In the genomic region with DNA sequence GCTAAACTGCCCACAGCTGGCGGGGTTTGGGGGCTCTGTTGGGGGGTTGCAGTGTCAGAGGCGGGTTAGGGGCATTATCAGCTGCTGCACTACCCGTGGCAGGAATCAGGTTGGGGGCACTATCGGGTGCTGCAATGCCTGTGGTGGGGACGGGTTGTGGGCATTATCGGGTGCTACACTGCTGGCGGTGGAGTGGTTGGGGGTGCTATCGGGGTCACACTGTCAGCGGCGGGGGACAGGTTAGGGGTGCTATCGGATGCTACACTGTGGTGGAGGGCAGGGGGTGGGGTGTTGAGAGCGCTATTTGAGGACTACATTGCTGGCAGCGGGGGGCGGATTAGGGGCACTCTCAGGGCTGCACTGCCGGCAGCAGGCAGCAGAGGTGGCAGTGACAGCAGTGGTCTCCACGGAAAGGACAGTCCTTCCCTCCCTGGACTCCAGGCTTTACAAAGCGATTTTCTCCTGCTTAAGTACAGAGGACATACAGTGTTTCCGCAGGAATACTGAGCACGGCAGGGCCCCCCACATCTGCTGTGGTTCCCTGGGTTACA, we compare ENCODE assay signal across 29 cellular contexts.
"Had no signal": no experiment of that assay in that cellular context is flagged by ENCODE, and none has a peak within 500 bp of the region (broad histone marks: within the 10 kb centered on the region; RNA-seq: fewer than 3 reads in every experiment).

No MANE protein-coding gene starts in this region.

- H3K4me3 Mint-ChIP-seq: activated B cell treated with CpG ODN at 0.5 μM for 24 hours; activated CD4-positive, alpha-beta memory T cell treated with anti-CD3 and anti-CD28 coated beads for 36 hours; activated CD8-positive, alpha-beta memory T cell treated with anti-CD3 and anti-CD28 coated beads, Interleukin-2, amount 10 ng/mL, durations not matched to agents 7 days and 5 days; activated naive CD8-positive, alpha-beta T cell treated with anti-CD3 and anti-CD28 coated beads for 36 hours; activated T-cell treated with anti-CD3 and anti-CD28 coated beads, Interleukin-2, amount 50 U/mL, for 72 hours; activated T-helper 17 cell treated with anti-CD3 and anti-CD28 coated beads, Interleukin-2, amount 50 U/mL, for 72 hours; central memory CD8-positive, alpha-beta T cell had no signal

- H3K4me3 ChIP-seq: ascending aorta, cardiac muscle cell had no signal

- H3K27me3 ChIP-seq: ascending aorta had no signal

- H3K36me3 Mint-ChIP-seq: activated CD4-positive, alpha-beta memory T cell treated with anti-CD3 and anti-CD28 coated beads for 36 hours; activated CD8-positive, alpha-beta memory T cell treated with anti-CD3 and anti-CD28 coated beads, Interleukin-2, amount 10 ng/mL, durations not matched to agents 7 days and 5 days; activated naive CD8-positive, alpha-beta T cell treated with anti-CD3 and anti-CD28 coated beads for 36 hours had no signal

- H3K27ac ChIP-seq: ascending aorta, cardiac muscle cell, VCaP had no signal

- ATAC-seq: activated CD8-positive, alpha-beta memory T cell treated with anti-CD3 and anti-CD28 coated beads, Interleukin-2, amount 10 ng/mL, durations not matched to agents 7 days and 5 days; activated T-cell treated with anti-CD3 and anti-CD28 coated beads, Interleukin-2, amount 50 U/mL, for 72 hours; activated T-helper 17 cell treated with anti-CD3 and anti-CD28 coated beads, Interleukin-2, amount 50 U/mL, for 72 hours had no signal

- DNase-seq: activated B cell treated with CpG ODN at 0.5 μM for 24 hours; activated CD4-positive, alpha-beta memory T cell treated with anti-CD3 and anti-CD28 coated beads for 36 hours; activated CD4-positive, alpha-beta T cell treated with anti-CD3 and anti-CD28 coated beads for 4 hours; activated CD4-positive, alpha-beta T cell treated with anti-CD3 and anti-CD28 coated beads, Interleukin-2, amount 50 U/mL, for 1 hour; activated CD4-positive, CD25-positive, alpha-beta regulatory T cell treated with anti-CD3 and anti-CD28 coated beads, Interleukin-2, amount 50 U/mL, for 72 hours; activated CD8-positive, alpha-beta memory T cell treated with anti-CD3 and anti-CD28 coated beads, Interleukin-2, amount 10 ng/mL, durations not matched to agents 7 days and 5 days; activated effector memory CD4-positive, alpha-beta T cell treated with anti-CD3 and anti-CD28 coated beads, Interleukin-2, amount 50 U/mL, for 16 hours; activated naive CD4-positive, alpha-beta T cell; activated naive CD4-positive, alpha-beta T cell treated with anti-CD3 and anti-CD28 coated beads, Interleukin-2, amount 50 U/mL, for 16 hours; activated naive CD8-positive, alpha-beta T cell treated with anti-CD3 and anti-CD28 coated beads for 36 hours; activated T-cell treated with anti-CD3 and anti-CD28 coated beads, Interleukin-2, amount 50 U/mL, for 1 hour; activated T-cell treated with anti-CD3 and anti-CD28 coated beads, Interleukin-2, amount 50 U/mL, for 72 hours; amygdala; NCI-H1105; NCI-H1417 treated with DMSO at 0.1 percent for 48 hours; NCI-H1694; NCI-H1930; NCI-H345; NCI-H524 treated with DMSO at 0.1 percent for 48 hours; Right ventricle myocardium superior; SW 1271; T-helper 1 cell; T-helper 2 cell; T-helper 9 cell had no signal

- H3K36me3 ChIP-seq: ascending aorta, cardiac muscle cell had no signal

- H3K9me3 Mint-ChIP-seq: activated B cell treated with CpG ODN at 0.5 μM for 24 hours; activated CD4-positive, alpha-beta memory T cell treated with anti-CD3 and anti-CD28 coated beads for 36 hours; activated naive CD8-positive, alpha-beta T cell treated with anti-CD3 and anti-CD28 coated beads for 36 hours; activated T-cell treated with anti-CD3 and anti-CD28 coated beads, Interleukin-2, amount 50 U/mL, for 72 hours; activated T-helper 17 cell treated with anti-CD3 and anti-CD28 coated beads, Interleukin-2, amount 50 U/mL, for 72 hours; central memory CD8-positive, alpha-beta T cell had no signal

- H3K9me3 ChIP-seq: ascending aorta had no signal

- H3K27ac Mint-ChIP-seq: activated B cell treated with CpG ODN at 0.5 μM for 24 hours; activated CD4-positive, alpha-beta memory T cell treated with anti-CD3 and anti-CD28 coated beads for 36 hours; activated CD8-positive, alpha-beta memory T cell treated with anti-CD3 and anti-CD28 coated beads, Interleukin-2, amount 10 ng/mL, durations not matched to agents 7 days and 5 days; activated naive CD8-positive, alpha-beta T cell treated with anti-CD3 and anti-CD28 coated beads for 36 hours; activated T-cell treated with anti-CD3 and anti-CD28 coated beads, Interleukin-2, amount 50 U/mL, for 72 hours; activated T-helper 17 cell treated with anti-CD3 and anti-CD28 coated beads, Interleukin-2, amount 50 U/mL, for 72 hours had no signal

- H3K27me3 Mint-ChIP-seq: activated B cell treated with CpG ODN at 0.5 μM for 24 hours had no signal

- H3K4me1 Mint-ChIP-seq: activated naive CD8-positive, alpha-beta T cell treated with anti-CD3 and anti-CD28 coated beads for 36 hours; central memory CD8-positive, alpha-beta T cell had no signal

- H3K4me1 ChIP-seq: ascending aorta had no signal
